Comparison of ENCODE assay signal across 15 cellular contexts in the genomic region with DNA sequence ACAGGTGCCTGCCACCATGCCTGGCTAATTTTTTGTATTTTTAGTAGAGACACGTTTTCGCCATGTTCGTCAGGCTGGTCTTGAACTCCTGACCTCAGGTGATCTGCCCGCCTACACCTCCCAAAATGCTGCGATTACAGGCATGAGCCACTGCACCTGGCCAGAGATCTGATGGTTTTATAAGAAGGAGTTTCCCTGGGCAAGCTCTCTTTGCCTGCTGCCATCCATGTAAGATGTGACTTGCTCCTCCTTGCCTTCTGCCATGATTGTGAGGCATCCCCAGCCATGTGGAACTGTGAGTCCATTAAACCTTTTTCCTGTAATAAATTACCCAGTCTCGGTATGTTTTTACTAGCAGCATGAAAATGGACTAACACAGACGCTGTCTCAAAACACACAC. TPM values are rescaled to one million over a fixed set of nuclear protein-coding genes. Genes with fewer than 3 reads are reported as not detected.
"Had no signal": no experiment of that assay in that cellular context is flagged by ENCODE, and none has a peak within 500 bp of the region (broad histone marks: within the 10 kb centered on the region; RNA-seq: fewer than 3 reads in every experiment).

No MANE protein-coding gene starts in this region.

RNA-seq across cellular contexts. Expression of gene AQP10, which starts 11.8 kb away (rescaled TPM):
- total RNA-seq: activated naive CD4-positive, alpha-beta T cell treated with anti-CD3 and anti-CD28 coated beads for 36 hours; activated naive CD4-positive, alpha-beta T cell treated with anti-CD3 and anti-CD28 coated beads, Interleukin-2, amount 50 U/mL, for 72 hours; activated naive CD8-positive, alpha-beta T cell treated with anti-CD3 and anti-CD28 coated beads for 36 hours; activated naive CD8-positive, alpha-beta T cell treated with anti-CD3 and anti-CD28 coated beads, Interleukin-2, amount 10 ng/mL, durations not matched to agents 7 days and 5 days; activated T-cell treated with anti-CD3 and anti-CD28 coated beads, Interleukin-2, amount 50 U/mL, for 4 hours; activated T-cell treated with anti-CD3 and anti-CD28 coated beads, Interleukin-2, amount 50 U/mL, for 72 hours; activated T-helper 1 cell treated with anti-CD3 and anti-CD28 coated beads, Interleukin-12 subunit alpha, Interleukin-12 subunit beta, Interleukin-2, Interleukin-4 antibody, amounts not matched to agents 30 ng/mL and 10 ng/mL and 1 ng/mL, durations not matched to agents 14 hours and 24 hours and 36 hours; activated T-helper 17 cell treated with anti-CD3 and anti-CD28 coated beads, Interleukin-2, amount 50 U/mL, for 72 hours; activated T-helper 2 cell treated with anti-CD3 and anti-CD28 coated beads, Interferon-gamma antibody, Interleukin-2, Interleukin-4, amounts not matched to agents 10 μg/mL and 5 μg/mL and 100 μg/mL, durations not matched to agents 14 hours and 24 hours and 36 hours; adrenal gland; ascending aorta; astrocyte; bronchial epithelial cell; cerebellum; chondrocyte had no signal
- polyA plus RNA-seq: adrenal gland had no signal
